ENCODE assay signal across 10 cellular contexts in the genomic region with DNA sequence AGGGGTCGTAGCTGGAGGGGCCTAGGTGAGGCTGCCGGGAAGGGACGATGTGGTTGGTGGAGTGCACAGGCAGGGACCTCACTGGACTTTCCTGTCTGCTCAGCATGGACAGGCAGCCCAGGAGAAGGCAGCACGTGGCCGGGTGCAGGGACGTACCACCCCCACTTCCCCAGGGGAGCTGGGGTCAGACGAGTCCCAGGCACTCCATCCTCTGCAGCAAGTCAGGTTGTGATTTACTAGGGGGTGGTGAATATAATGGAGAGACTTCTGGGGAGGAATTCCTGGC. TPM values are rescaled to one million over a fixed set of nuclear protein-coding genes. Genes with fewer than 3 reads are reported as not detected.
DNase-seq lines count a peak whose midpoint lies in the region; ATAC-seq and TF ChIP-seq lines count a peak whose summit lies in the region.
"Had no signal": no experiment of that assay in that cellular context is flagged by ENCODE, and none has a peak within 500 bp of the region (broad histone marks: within the 10 kb centered on the region; RNA-seq: fewer than 3 reads in every experiment).

No MANE protein-coding gene starts in this region.

- H4K20me1 ChIP-seq in Loucy (ENCODE audit: insufficient read depth, low read length, poor library complexity, severe bottlenecking), result peaks cover 27% of the 10 kb centered on the region

- peaks cover 56 to 63% of the 10 kb centered on the region in 2 donors for H3K4me1 Mint-ChIP-seq in natural killer cell treated with Interleukin-12 subunit alpha and Interleukin-12 subunit beta and Interleukin-15 and Interleukin-18, amount 100 ng/mL, for 72 hours (ENCODE audit: low read depth in 2 of 2)

- no peaks in the 10 kb centered on the region for H3K27me3 Mint-ChIP-seq in natural killer cell treated with Interleukin-12 subunit alpha and Interleukin-12 subunit beta and Interleukin-15 and Interleukin-18, amount 100 ng/mL, for 72 hours

- H3F3A ChIP-seq in Loucy (ENCODE audit: low read depth), result no peaks in the 10 kb centered on the region

- DNase-seq in colonic mucosa (no peak), NCI-H187 (lab: John Stamatoyannopoulos, UW) (no peak), NCI-H2171 treated with DMSO at 0.1 percent for 48 hours (lab: John Stamatoyannopoulos, UW) (no peak)
- no peak for DNase-seq in natural killer cell treated with Interleukin-12 subunit alpha and Interleukin-12 subunit beta and Interleukin-15 and Interleukin-18, amount 100 ng/mL, for 72 hours (ENCODE audit: low spot score)
- DNase-seq: activated CD4-positive, alpha-beta T cell treated with anti-CD3 and anti-CD28 coated beads for 1 hour; NCI-H748 treated with DMSO at 0.1 percent for 48 hours had no signal

- no peaks in the 10 kb centered on the region for H3K36me3 Mint-ChIP-seq in natural killer cell treated with Interleukin-12 subunit alpha and Interleukin-12 subunit beta and Interleukin-15 and Interleukin-18, amount 100 ng/mL, for 72 hours

- no peaks in the 10 kb centered on the region for H3K9me3 Mint-ChIP-seq in natural killer cell treated with Interleukin-12 subunit alpha and Interleukin-12 subunit beta and Interleukin-15 and Interleukin-18, amount 100 ng/mL, for 72 hours

- H3K9me3 ChIP-seq in Loucy (ENCODE audit: insufficient read depth, low read depth, low read length), result no peaks in the 10 kb centered on the region; the same call in 1 of the 2 replicates
- no peaks in the 10 kb centered on the region for H3K9me3 ChIP-seq in colonic mucosa

- no peak for ATAC-seq in natural killer cell treated with Interleukin-12 subunit alpha and Interleukin-12 subunit beta and Interleukin-15 and Interleukin-18, amount 100 ng/mL, for 72 hours
- ATAC-seq in GM18868 (IDR thresholded peaks at IDR 0.05; ENCODE audit: unreplicated experiment) (no peak), HG02973 (IDR thresholded peaks at IDR 0.05; ENCODE audit: unreplicated experiment) (no peak)

- peaks cover 54% of the 10 kb centered on the region for H3K79me2 ChIP-seq in Loucy (ENCODE audit: insufficient read depth, low read length)

- peak overlapping the region; percentile 100 for H3K4me2 ChIP-seq in Loucy (ENCODE audit: low read depth, low read length, poor library complexity, severe bottlenecking)

- no peak for TF ChIP-seq CTCF in C4-2B (conservative IDR thresholded peaks at IDR 0.05)
- no peak for TF ChIP-seq CTCF in Loucy (conservative IDR thresholded peaks at IDR 0.05; ENCODE audit: low read length)
- TF ChIP-seq CTCF in colonic mucosa (IDR thresholded peaks at IDR 0.05), result no peak

- intact Hi-C loops in colonic mucosa (cut with DNase I), result loop anchor here (5.0 kb wide), 1 partner anchor 92 kb away; no protein-coding TSS in a partner anchor

- peak overlapping the region; percentile 92 for H3K4me3 Mint-ChIP-seq in natural killer cell treated with Interleukin-12 subunit alpha and Interleukin-12 subunit beta and Interleukin-15 and Interleukin-18, amount 100 ng/mL, for 72 hours

- H3K9ac ChIP-seq in Loucy (ENCODE audit: low read depth, low read length, poor library complexity, severe bottlenecking) (peak overlapping the region; percentile 95), colonic mucosa (ENCODE audit: low read depth in 2 of 2, low read length in 2 of 2) (peak overlapping the region in 1 of 2 donors; percentile 81)

- no peak overlapping the region for H2AFZ ChIP-seq in Loucy (ENCODE audit: low read length)

- H3K27me3 ChIP-seq in Loucy (ENCODE audit: insufficient read depth, low read length, poor library complexity, severe bottlenecking) (peaks cover 6% of the 10 kb centered on the region), colonic mucosa (no peaks in the 10 kb centered on the region)

- peak overlapping the region; percentile 95 for H3K4me3 ChIP-seq in Loucy (ENCODE audit: low read length, poor library complexity, severe bottlenecking)
- H3K4me3 ChIP-seq in colonic mucosa, result no peak overlapping the region

- H3K9me2 ChIP-seq in Loucy (replicated peaks; ENCODE audit: low read depth, low read length), result no peaks in the 10 kb centered on the region

- H3K4me1 ChIP-seq in Loucy (ENCODE audit: insufficient read depth, low read length, poor library complexity, severe bottlenecking), result peaks cover 32% of the 10 kb centered on the region
- peaks cover 22% of the 10 kb centered on the region for H3K4me1 ChIP-seq in colonic mucosa

- peak overlapping the region; percentile 93 to 97 for H3K27ac Mint-ChIP-seq in natural killer cell treated with Interleukin-12 subunit alpha and Interleukin-12 subunit beta and Interleukin-15 and Interleukin-18, amount 100 ng/mL, for 72 hours

- H3K27ac ChIP-seq in C4-2B (peak overlapping the region; percentile 98; the same call in 1 of the 2 replicates), colonic mucosa (peak overlapping the region; percentile 94)

- H3K36me3 ChIP-seq in Loucy (ENCODE audit: insufficient read depth, low read length) (no peaks in the 10 kb centered on the region), colonic mucosa (no peaks in the 10 kb centered on the region)

RNA-seq across cellular contexts. Expression of gene CTBP1, which starts 1.5 kb away (rescaled TPM):
- 100 to 1,000 TPM; 137 to 200 TPM for total RNA-seq in colonic mucosa
- total RNA-seq in natural killer cell treated with Interleukin-12 subunit alpha and Interleukin-12 subunit beta and Interleukin-15 and Interleukin-18, amount 100 ng/mL, for 72 hours, result 100 to 1,000 TPM; 109 to 245 TPM

RNA-seq across cellular contexts. Expression of gene MAEA, which starts 39.2 kb away (rescaled TPM):
- total RNA-seq in colonic mucosa, result 100 to 1,000 TPM in 1 of 2 donors, 10 to 100 TPM in 1; 65.8 to 124 TPM
- total RNA-seq in natural killer cell treated with Interleukin-12 subunit alpha and Interleukin-12 subunit beta and Interleukin-15 and Interleukin-18, amount 100 ng/mL, for 72 hours, result 10 to 100 TPM; 60.1 to 93.7 TPM
